ENCODE assay signal across 13 cellular contexts in genomic region chr12:5379737-5380496, GRCh38. TPM values are rescaled to one million over a fixed set of nuclear protein-coding genes. Genes with fewer than 3 reads are reported as not detected.
A peak's percentile ranks its signal among the peaks of the same experiment; 100 is the strongest.
DNase-seq lines count a peak whose midpoint lies in the region; FAIRE-seq and TF ChIP-seq lines count a peak whose summit lies in the region.
"Had no signal": no experiment of that assay in that cellular context is flagged by ENCODE, and none has a peak within 500 bp of the region (broad histone marks: within the 10 kb centered on the region; RNA-seq: fewer than 3 reads in every experiment).

No MANE protein-coding gene starts in this region.

- H3K36me3 ChIP-seq in MM.1S (replicated peaks; ENCODE audit: insufficient read depth, low read length): no peaks in the 10 kb centered on the region
- H3K36me3 ChIP-seq: neural progenitor cell had no signal

- no peaks in the 10 kb centered on the region for H3K9me2 ChIP-seq in MM.1S (replicated peaks; ENCODE audit: insufficient read depth, low read length)

- H3K27me3 ChIP-seq in MM.1S (replicated peaks; ENCODE audit: insufficient read depth, low read length): no peaks in the 10 kb centered on the region
- H3K27me3 ChIP-seq: neural progenitor cell had no signal

- TF ChIP-seq CTCF in MM.1S (IDR thresholded peaks at IDR 0.05; ENCODE audit: low read length): no peak

- peak; percentile 51 for FAIRE-seq in GM18507 (lab: Jason Lieb, UNC)
- FAIRE-seq: small intestine had no signal

- no peaks in the 10 kb centered on the region for H3K9me3 ChIP-seq in MM.1S (replicated peaks; ENCODE audit: insufficient read depth, low read length)

- no peak for DNase-seq in GM18507 (ENCODE audit: extremely low spot score, insufficient read length, low read depth)
- DNase-seq in NCI-H187 (lab: John Stamatoyannopoulos, UW): peak; percentile 43
- DNase-seq in cerebellar cortex (ENCODE audit: low spot score): peak; percentile 15
- peak; percentile 26 for DNase-seq in skeletal muscle cell (ENCODE audit: low read depth)
- DNase-seq in MM.1S: no peak
- no peak for DNase-seq in mesenteric fat pad (ENCODE audit: low spot score)
- DNase-seq in NCI-H128 (lab: John Stamatoyannopoulos, UW; ENCODE audit: unreplicated experiment): no peak
- no peak for DNase-seq in SK-N-DZ (ENCODE audit: low spot score)
- DNase-seq: DMS153; small intestine; stimulated activated naive CD8-positive, alpha-beta T cell treated with anti-CD3 and anti-CD28 coated beads, Interleukin-15, amount 100 ng/mL, for 72 hours; SW 1271 had no signal

- H3F3A ChIP-seq in MM.1S (ENCODE audit: insufficient read depth, low read length): no peaks in the 10 kb centered on the region

- no peaks in the 10 kb centered on the region for H3K4me1 ChIP-seq in MM.1S (ENCODE audit: low read length)
- H3K4me1 ChIP-seq: neural progenitor cell had no signal

- no peak overlapping the region for H3K4me2 ChIP-seq in MM.1S (ENCODE audit: low read depth, low read length)
- H3K4me2 ChIP-seq: neural progenitor cell had no signal

- H3K4me3 ChIP-seq in skeletal muscle cell (ENCODE audit: low read depth, low read length) (no peak overlapping the region), MM.1S (ENCODE audit: low read length) (no peak overlapping the region)
- H3K4me3 ChIP-seq: neural progenitor cell had no signal

- no peak overlapping the region for H2AFZ ChIP-seq in MM.1S (ENCODE audit: low read length)
- H2AFZ ChIP-seq: neural progenitor cell had no signal

- no peaks in the 10 kb centered on the region for H3K79me2 ChIP-seq in MM.1S (ENCODE audit: low read length)

- no peak overlapping the region for H3K27ac ChIP-seq in MM.1S (ENCODE audit: low read length)
- H3K27ac ChIP-seq: neural progenitor cell had no signal

- no peak overlapping the region for H3K9ac ChIP-seq in MM.1S (ENCODE audit: low read length)
- H3K9ac ChIP-seq: neural progenitor cell had no signal

- no peaks in the 10 kb centered on the region for H4K20me1 ChIP-seq in MM.1S (ENCODE audit: insufficient read depth, low read length)

RNA-seq across cellular contexts. Expression of gene NTF3, which starts 52.0 kb away (rescaled TPM):
- 0.84 TPM for total RNA-seq in mesenteric fat pad
- polyA plus RNA-seq in SK-N-DZ (2014; cell fraction: cytosol; rRNA removed): not detected in 2 replicates
- polyA plus RNA-seq in SK-N-DZ (2014; cell fraction: nucleus; rRNA removed): not detected in 2 replicates

Comparison
In these comparisons a context has a peak if more than half of its experiments do, and no peak if none do; other contexts are left out.
1. DNase-seq: peak in NCI-H187 (2 of 2), cerebellar cortex (single experiment) and skeletal muscle cell (single experiment); none in GM18507 (single experiment), MM.1S (single experiment), mesenteric fat pad (single experiment), NCI-H128 (single experiment) and SK-N-DZ (single experiment).